In genomic region chr13:97346097-97346496, GRCh38 we compare ENCODE assay signal across 21 cellular contexts.
DNase-seq lines count a peak whose midpoint lies in the region; ATAC-seq, FAIRE-seq and TF ChIP-seq lines count a peak whose summit lies in the region.
"Had no signal": no experiment of that assay in that cellular context is flagged by ENCODE, and none has a peak within 500 bp of the region (broad histone marks: within the 10 kb centered on the region; RNA-seq: fewer than 3 reads in every experiment).

No MANE protein-coding gene starts in this region.

- H3K4me3 Mint-ChIP-seq in HFFc6 = no peak overlapping the region
- H3K4me3 Mint-ChIP-seq in type B pancreatic cell = no peak overlapping the region
- H3K4me3 Mint-ChIP-seq: CD4-positive, CD25-positive, alpha-beta regulatory T cell; CD8-positive, alpha-beta memory T cell had no signal

- 93 to 100% methylated on average over 1 to 2 of the region's 2 CpGs for WGBS in H1 (ENCODE audit: extremely low coverage in 1 of 2, insufficient coverage in 1 of 2, insufficient read length in 1 of 2, insufficient replicate concordance in 2 of 2, low coverage in 1 of 2, low lambda C conversion rate in 2 of 2, missing lambda C conversion rate in 1 of 2), 2 experiments

- no peak for TF ChIP-seq EP300 in H1 (IDR thresholded peaks at IDR 0.05; ENCODE audit: borderline replicate concordance in 1 of 2, low read depth in 2 of 2, low read length in 2 of 2)

- H3K27me3 ChIP-seq in H1 (replicated peaks in 1 of 4; ENCODE audit: control insufficient read depth in 3 of 4, extremely low read depth in 1 of 4, insufficient read depth in 3 of 4, low read length in 3 of 4) = no peaks in the 10 kb centered on the region
- H3K27me3 ChIP-seq: BE2C had no signal

- no peak overlapping the region for H2BK20ac ChIP-seq in H1 (ENCODE audit: low read length)

- FAIRE-seq in H1 (lab: Jason Lieb, UNC) = no peak
- FAIRE-seq: A204.1, GM12878, H54 had no signal

- H2BK15ac ChIP-seq in H1 (ENCODE audit: low read length) = no peak overlapping the region

- CTCF ChIA-PET in HEK293 (lab: Yijun Ruan, JAX) = no interaction called here
- CTCF ChIA-PET in H1 (lab: Charles Lee; ENCODE audit: partially characterized antibody) = interaction anchor here (1.4 to 6.0 kb wide), 2 partner anchors 86 to 235 kb away, joined by 3 to 105 read pairs; no protein-coding TSS in a partner anchor

- no peak overlapping the region for H3K18ac ChIP-seq in H1 (ENCODE audit: extremely low read depth, low read length)

- no peak overlapping the region for H3K27ac ChIP-seq in HEK293 (ENCODE audit: extremely low read depth, low read depth, low read length)
- no peak overlapping the region for H3K27ac ChIP-seq in H1 (ENCODE audit: low read depth, low read length)

- peak overlapping the region; percentile 64 for H3K56ac ChIP-seq in H1 (replicated peaks; ENCODE audit: insufficient read length, low read depth, low read length)

- H3K9me3 ChIP-seq in HEK293 (ENCODE audit: control insufficient read depth, insufficient read depth, low read depth, low read length) = no peaks in the 10 kb centered on the region
- no peaks in the 10 kb centered on the region for H3K9me3 ChIP-seq in H1 (ENCODE audit: insufficient read depth in 2 of 2, low read depth in 1 of 2, low read length in 1 of 2)
- H3K9me3 ChIP-seq: BE2C had no signal

- no peak for DNase-seq in HFFc6
- DNase-seq in H1 (ENCODE audit: low read depth in 1 of 2, low spot score in 2 of 2) = no peak
- no peak for DNase-seq in type B pancreatic cell (ENCODE audit: extremely low spot score, unreplicated experiment)
- DNase-seq in stimulated activated naive CD4-positive, alpha-beta T cell (lab: John Stamatoyannopoulos, UW) = no peak
- DNase-seq in pons (ENCODE audit: low spot score) = no peak
- DNase-seq: ACHN; BE2C; C1 segment of cervical spinal cord; CD4-positive, CD25-positive, alpha-beta regulatory T cell; CD8-positive, alpha-beta memory T cell; COR-L47; DMS 273 treated with DMSO at 0.1 percent for 48 hours; DMS53; DND-41; EL; HCEC 1CT had no signal

- H2BK120ac ChIP-seq in H1 (replicated peaks; ENCODE audit: low read depth, low read length) = no peak overlapping the region

- no peak overlapping the region for H4K91ac ChIP-seq in H1 (replicated peaks; ENCODE audit: insufficient read length, low read length)

- H3K23me2 ChIP-seq in H1 (ENCODE audit: low read depth, low read length) = no peaks in the 10 kb centered on the region; the same call in 1 of the 2 replicates

- no peak for TF ChIP-seq POLR2A in H1 (IDR thresholded peaks at IDR 0.05; ENCODE audit: control extremely low read depth in 1 of 2, low read depth in 2 of 2, low read length in 2 of 2)

- H3K23ac ChIP-seq in H1 (ENCODE audit: insufficient read length) = no peak overlapping the region

- TF ChIP-seq RAD21 in H1 (IDR thresholded peaks at IDR 0.05 in 1 of 2, conservative IDR thresholded peaks at IDR 0.05 in 1 of 2; ENCODE audit: low read depth in 2 of 2, low read length in 2 of 2) = no peak

- H3K27ac Mint-ChIP-seq in HFFc6 (peak overlapping the region; percentile 5; the same call in 1 of the 2 replicates), type B pancreatic cell (peak overlapping the region; percentile 91)

- no peak overlapping the region; a peak in 1 of 4 replicates for H3K4me2 ChIP-seq in H1 (ENCODE audit: insufficient read depth in 1 of 2, low read depth in 2 of 2, low read length in 2 of 2)

- no peak overlapping the region for H2AK5ac ChIP-seq in H1 (ENCODE audit: low read depth, low read length)

- H3K79me1 ChIP-seq in H1 (ENCODE audit: low read depth, low read length) = no peaks in the 10 kb centered on the region

- POLR2A ChIA-PET in HEK293 (lab: Yijun Ruan, JAX) = no interaction called here
- POLR2A ChIA-PET in H1 (lab: Charles Lee; ENCODE audit: partially characterized antibody) = no interaction called here

- no peak overlapping the region for H4K8ac ChIP-seq in H1 (ENCODE audit: extremely low read depth, insufficient read depth, low read length)

- H2AFZ ChIP-seq in H1 (ENCODE audit: low read length) = no peak overlapping the region

- peaks cover 0 to 13% of the 10 kb centered on the region in 2 experiments; a peak in 1 of 3 replicates for H3K36me3 ChIP-seq in HEK293 (ENCODE audit: control insufficient read depth in 2 of 2, insufficient read depth in 1 of 2, low read length in 2 of 2)
- no peaks in the 10 kb centered on the region; a peak in 2 of 8 replicates for H3K36me3 ChIP-seq in H1 (ENCODE audit: control insufficient read depth in 2 of 4, insufficient read depth in 4 of 4, low read length in 3 of 4)

- H4K20me1 ChIP-seq in H1 (replicated peaks in 1 of 2; ENCODE audit: control insufficient read depth in 1 of 2, insufficient read depth in 2 of 2, low read length in 2 of 2) = no peaks in the 10 kb centered on the region

- no peak overlapping the region for H2BK5ac ChIP-seq in H1 (ENCODE audit: low read depth, low read length)

- H3K79me2 ChIP-seq in H1 (ENCODE audit: control insufficient read depth in 1 of 2, insufficient read depth in 2 of 2, low read length in 2 of 2) = no peaks in the 10 kb centered on the region

- H3K4me3 ChIP-seq in HEK293 (ENCODE audit: low read depth, low read length) (no peak overlapping the region), H1 (ENCODE audit: extremely low read depth in 1 of 4, insufficient read depth in 2 of 4, low read depth in 3 of 4, low read length in 4 of 4) (no peak overlapping the region)
- H3K4me3 ChIP-seq: GM12878 had no signal

- H3K4ac ChIP-seq in H1 (replicated peaks; ENCODE audit: insufficient read length, low read depth, low read length) = no peak overlapping the region

- H3K9me3 Mint-ChIP-seq in HFFc6 (no peaks in the 10 kb centered on the region; the same call in 1 of the 2 replicates), type B pancreatic cell (peaks cover 9% of the 10 kb centered on the region)
- H3K9me3 Mint-ChIP-seq: CD4-positive, CD25-positive, alpha-beta regulatory T cell; CD8-positive, alpha-beta memory T cell had no signal

- TF ChIP-seq CTCF in HEK293 (tag by site-specific recombination; IDR thresholded peaks at IDR 0.05) (no peak), HFFc6 (IDR thresholded peaks at IDR 0.05) (no peak), H1 (IDR thresholded peaks at IDR 0.05; ENCODE audit: control extremely low read depth in 1 of 3, insufficient read depth in 1 of 3, low read depth in 1 of 3, low read length in 3 of 3) (no peak), type B pancreatic cell (conservative IDR thresholded peaks at IDR 0.05) (no peak)

- H4K5ac ChIP-seq in H1 (ENCODE audit: insufficient read length, low read depth, low read length) = no peak overlapping the region

- H3K36me3 Mint-ChIP-seq in HFFc6 (ENCODE audit: low read depth) = peaks cover 63% of the 10 kb centered on the region
- H3K36me3 Mint-ChIP-seq in type B pancreatic cell = peaks cover 64% of the 10 kb centered on the region

- H3K4me1 ChIP-seq in HEK293 (ENCODE audit: control insufficient read depth, insufficient read depth, low read length) (0 out of 2 replicates have a peak, but pooled peaks cover 2% of the 10 kb centered on the region), H1 (replicated peaks in 1 of 4; ENCODE audit: control insufficient read depth in 3 of 4, insufficient read depth in 4 of 4, low read length in 3 of 4) (peaks cover 0 to 2% (median 0%) of the 10 kb centered on the region in 4 experiments; a peak in 1 of 7 replicates)

- H2BK12ac ChIP-seq in H1 (ENCODE audit: low read depth, low read length) = no peak overlapping the region

- H3K4me1 Mint-ChIP-seq in HFFc6 (ENCODE audit: low read depth) (peaks cover 43% of the 10 kb centered on the region), type B pancreatic cell (ENCODE audit: unreplicated experiment) (peaks cover 11% of the 10 kb centered on the region)

- H3K27me3 Mint-ChIP-seq in HFFc6 (ENCODE audit: insufficient read depth) = peaks cover 5% of the 10 kb centered on the region; the same call in 1 of the 2 replicates
- H3K27me3 Mint-ChIP-seq in type B pancreatic cell = no peaks in the 10 kb centered on the region
- H3K27me3 Mint-ChIP-seq: CD4-positive, CD25-positive, alpha-beta regulatory T cell; CD8-positive, alpha-beta memory T cell had no signal

- no peak overlapping the region for H3K9ac ChIP-seq in H1 (replicated peaks in 1 of 4; ENCODE audit: extremely low read depth in 1 of 4, low read depth in 3 of 4, low read length in 3 of 4)

- ATAC-seq in GM19397 (IDR thresholded peaks at IDR 0.05; ENCODE audit: unreplicated experiment) = no peak
- ATAC-seq: GM12878 had no signal

- H3K14ac ChIP-seq in H1 (ENCODE audit: insufficient read length) = no peak overlapping the region

TF ChIP-seq in HEK293, 187 proteins besides CTCF, POLR2A, EP300 and RAD21:
- TF ChIP-seq TCF7L2 (IDR thresholded peaks at IDR 0.05; ENCODE audit: borderline replicate concordance, low read depth, low read length) = no peak
- peak; percentile 87 for TF ChIP-seq ZNF366 (tag by site-specific recombination; conservative IDR thresholded peaks at IDR 0.05)
- no peak for TF ChIP-seq ZNF274 (IDR thresholded peaks at IDR 0.05; ENCODE audit: low read length)
- no peak for TF ChIP-seq ZNF274 (tag by site-specific recombination; IDR thresholded peaks at IDR 0.05; ENCODE audit: borderline replicate concordance)
- TF ChIP-seq ZNF660 (tag by site-specific recombination; IDR thresholded peaks at IDR 0.05) = no peak
- TF ChIP-seq ZBTB17 (tag by site-specific recombination; IDR thresholded peaks at IDR 0.05) = peak; percentile 60; the same call in 1 of the 2 replicates

TF ChIP-seq in H1, 55 proteins besides CTCF, POLR2A, EP300 and RAD21:
- TF ChIP-seq SAP30 (IDR thresholded peaks at IDR 0.05; ENCODE audit: insufficient read depth, insufficient replicate concordance, low read length) (no peak), GABPA (IDR thresholded peaks at IDR 0.05; ENCODE audit: borderline replicate concordance, insufficient read depth, low read length) (no peak), BRCA1 (IDR thresholded peaks at IDR 0.05; ENCODE audit: low read depth, low read length) (no peak), FOSL1 (IDR thresholded peaks at IDR 0.05; ENCODE audit: insufficient read depth, low read depth, low read length) (no peak), NRF1 (IDR thresholded peaks at IDR 0.05; ENCODE audit: low read depth, low read length) (no peak)
